ENCODE assay signal across 8 cellular contexts in genomic region chr2:200888719-200889625, GRCh38. TPM values are rescaled to one million over a fixed set of nuclear protein-coding genes. Genes with fewer than 3 reads are reported as not detected.
DNase-seq lines count a peak whose midpoint lies in the region; ATAC-seq and TF ChIP-seq lines count a peak whose summit lies in the region.

TSS of gene NIF3L1 (plus strand) at chr2:200889371. CDS start at chr2:200891944, 2,573 bp downstream.
TSS of gene PPIL3 (minus strand) at chr2:200889077. CDS start at chr2:200887615, 1,462 bp downstream.

- DNase-seq in GM06990 (ENCODE audit: extremely low read depth, insufficient read length) (peak; percentile 98), NCI-H1092 treated with DMSO at 0.1 percent for 48 hours (lab: John Stamatoyannopoulos, UW) (peak; percentile 93), SKM-1 (lab: John Stamatoyannopoulos, UW; ENCODE audit: unreplicated experiment) (peak; percentile 91), glomerular endothelial cell (ENCODE audit: extremely low read depth, low read depth, low spot score) (peak; percentile 95), omental fat pad (ENCODE audit: low spot score) (peak; percentile 91), testis (peak; percentile 98)
- DNase-seq in activated naive CD4-positive, alpha-beta T cell treated with anti-CD3 and anti-CD28 coated beads, Interleukin-2, amount 50 U/mL, for 72 hours (ENCODE audit: low spot score in 2 of 2) = peak; percentile 94 to 96

- no peaks in the 10 kb centered on the region for H3K9me3 Mint-ChIP-seq in activated naive CD4-positive, alpha-beta T cell treated with anti-CD3 and anti-CD28 coated beads, Interleukin-2, amount 50 U/mL, for 72 hours

- H3K4me3 ChIP-seq in GM06990 (replicated peaks; ENCODE audit: low read depth, low read length) = peak within 1 kb of the TSS; percentile 93
- H3K4me3 ChIP-seq in testis = peak within 1 kb of the TSS; percentile 68 to 95

- H3K27me3 ChIP-seq in GM06990 (replicated peaks; ENCODE audit: control insufficient read depth, insufficient read depth, low read length) (no peaks in the 10 kb centered on the region), testis (no peaks in the 10 kb centered on the region)

- intact Hi-C loops in testis (cut with DNase I; ENCODE audit: low total_unique reads) = no loop called here

- peak within 1 kb of the TSS; percentile 94 to 99 for H3K27ac Mint-ChIP-seq in activated naive CD4-positive, alpha-beta T cell treated with anti-CD3 and anti-CD28 coated beads, Interleukin-2, amount 50 U/mL, for 72 hours

- peaks cover 17 to 38% of the 10 kb centered on the region in 2 donors for H3K36me3 Mint-ChIP-seq in activated naive CD4-positive, alpha-beta T cell treated with anti-CD3 and anti-CD28 coated beads, Interleukin-2, amount 50 U/mL, for 72 hours

- peak; percentile 94 for ATAC-seq in HG02610 (IDR thresholded peaks at IDR 0.05; ENCODE audit: unreplicated experiment)
- peak; percentile 86 to 90 for ATAC-seq in activated naive CD4-positive, alpha-beta T cell treated with anti-CD3 and anti-CD28 coated beads, Interleukin-2, amount 50 U/mL, for 72 hours
- ATAC-seq in omental fat pad (ENCODE audit: low FRiP score) = peak; percentile 94

- H3K36me3 ChIP-seq in GM06990 (ENCODE audit: control insufficient read depth, insufficient read depth, low read length) (no peaks in the 10 kb centered on the region; the same call in none of the 2 replicates), testis (ENCODE audit: low read depth, missing control alignments) (no peaks in the 10 kb centered on the region)

- TF ChIP-seq CTCF in GM06990 (IDR thresholded peaks at IDR 0.05; ENCODE audit: insufficient read depth, low read length, poor library complexity, severe bottlenecking) (no peak), omental fat pad (IDR thresholded peaks at IDR 0.05) (no peak), testis (IDR thresholded peaks at IDR 0.05) (no peak)

- WGBS in testis, 2 donors = 0% methylated on average over 30 to 49 of the region's 49 CpGs

- peak within 1 kb of the TSS; percentile 88 to 95 for H3K27ac ChIP-seq in testis

- no peaks in the 10 kb centered on the region for H3K9me3 ChIP-seq in testis

- no peak for TF ChIP-seq POLR2A in testis (IDR thresholded peaks at IDR 0.05)

- H3K4me1 ChIP-seq in testis = peaks cover 11% of the 10 kb centered on the region

RNA-seq across cellular contexts. Expression of gene NIF3L1, which starts in this region (rescaled TPM):
- 10 to 100 TPM; 17.2 to 36.7 TPM for total RNA-seq in activated naive CD4-positive, alpha-beta T cell treated with anti-CD3 and anti-CD28 coated beads, Interleukin-2, amount 50 U/mL, for 72 hours
- total RNA-seq in glomerular endothelial cell (12.1 and 13.5 TPM in 2 replicates), omental fat pad (10 to 100 TPM in 3 of 4 donors, 1 to 10 TPM in 1; 9.2 to 24.1 (median 15.6) TPM), testis (10 to 100 TPM; 36.1 to 45.9 TPM)
- 36.1 TPM for polyA plus RNA-seq in testis (ENCODE audit: insufficient read depth, low read depth, low replicate concordance)

RNA-seq across cellular contexts. Expression of gene PPIL3, which starts in this region (rescaled TPM):
- 10 to 100 TPM; 62.8 to 86.4 TPM for total RNA-seq in activated naive CD4-positive, alpha-beta T cell treated with anti-CD3 and anti-CD28 coated beads, Interleukin-2, amount 50 U/mL, for 72 hours
- total RNA-seq in glomerular endothelial cell = 29.0 and 32.5 TPM in 2 replicates
- total RNA-seq in omental fat pad = 10 to 100 TPM; 14.7 to 39.6 (median 27.1) TPM
- 10 to 100 TPM; 37.0 to 44.7 TPM for total RNA-seq in testis
- 50.2 TPM for polyA plus RNA-seq in testis (ENCODE audit: insufficient read depth, low read depth, low replicate concordance)

Comparison
In these comparisons a context has a peak if more than half of its experiments do, and no peak if none do; other contexts are left out.
1. Peak in every context shown above with its lines: DNase-seq, ATAC-seq, H3K4me3 ChIP-seq and H3K27ac ChIP-seq.